In the genomic region with DNA sequence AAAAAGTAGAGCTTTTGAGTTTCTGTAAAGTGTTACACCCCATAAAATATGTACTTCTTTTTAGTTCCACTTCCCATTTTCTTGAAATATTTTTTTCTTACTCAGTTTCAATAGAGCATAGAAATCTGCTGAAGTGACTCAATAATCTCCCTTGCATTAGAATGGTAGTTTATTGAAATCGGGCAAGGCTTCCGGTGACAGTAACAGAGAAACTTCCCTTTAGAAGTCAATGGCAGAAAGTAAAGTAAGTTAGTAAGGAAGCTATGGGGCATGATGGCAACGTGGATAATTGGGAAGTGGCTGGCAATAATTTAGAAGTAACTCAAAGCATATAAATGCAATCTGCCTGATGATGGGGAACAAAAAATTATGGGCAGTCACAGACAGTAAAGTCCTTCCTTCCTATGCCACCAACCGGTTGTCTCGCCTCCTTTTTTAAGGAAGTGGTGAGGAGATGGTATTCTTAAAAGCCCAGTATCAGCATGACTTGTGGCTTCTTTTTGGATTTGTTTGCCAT, we compare ENCODE assay signal across 10 cellular contexts. TPM values are rescaled to one million over a fixed set of nuclear protein-coding genes. Genes with fewer than 3 reads are reported as not detected.
A peak's percentile ranks its signal among the peaks of the same experiment; 100 is the strongest.
DNase-seq lines count a peak whose midpoint lies in the region; ATAC-seq and TF ChIP-seq lines count a peak whose summit lies in the region.
"Had no signal": no experiment of that assay in that cellular context is flagged by ENCODE, and none has a peak within 500 bp of the region (broad histone marks: within the 10 kb centered on the region; RNA-seq: fewer than 3 reads in every experiment).

No MANE protein-coding gene starts in this region.

- H3K27me3 Mint-ChIP-seq in activated T-cell treated with anti-CD3 and anti-CD28 coated beads, Interleukin-2, amount 50 U/mL, for 24 hours: peaks cover 30% of the 10 kb centered on the region

- H3K36me3 Mint-ChIP-seq in activated T-cell treated with anti-CD3 and anti-CD28 coated beads, Interleukin-2, amount 50 U/mL, for 24 hours (ENCODE audit: low read depth): no peaks in the 10 kb centered on the region

- H3K4me3 ChIP-seq in HL-60 (replicated peaks; ENCODE audit: insufficient read depth, low read length) (no peak overlapping the region), left lung (no peak overlapping the region)
- H3K4me3 ChIP-seq: right lobe of liver, tibial artery had no signal

- peaks cover 26% of the 10 kb centered on the region for H3K4me1 Mint-ChIP-seq in activated T-cell treated with anti-CD3 and anti-CD28 coated beads, Interleukin-2, amount 50 U/mL, for 24 hours (ENCODE audit: low read depth)

- H3K9me3 ChIP-seq in left lung: no peaks in the 10 kb centered on the region
- H3K9me3 ChIP-seq: right lobe of liver, tibial artery had no signal

- TF ChIP-seq CTCF in HL-60 (IDR thresholded peaks at IDR 0.05; ENCODE audit: insufficient read depth, low read length) (no peak), left lung (IDR thresholded peaks at IDR 0.05) (no peak)

- peak in 1 of 2 experiments; percentile 78 for DNase-seq in HL-60 (ENCODE audit: low read depth in 1 of 2, low spot score in 1 of 2)
- DNase-seq in left lung: no peak
- no peak for DNase-seq in activated T-cell treated with anti-CD3 and anti-CD28 coated beads, Interleukin-2, amount 50 U/mL, for 24 hours
- no peak for DNase-seq in DMS79 (lab: John Stamatoyannopoulos, UW)
- DNase-seq in effector CD8-positive, alpha-beta T cell (lab: John Stamatoyannopoulos, UW): no peak
- DNase-seq in NCI-H1417 (lab: John Stamatoyannopoulos, UW): no peak
- DNase-seq: right lobe of liver, tibial artery had no signal

- H3K9me3 Mint-ChIP-seq in activated T-cell treated with anti-CD3 and anti-CD28 coated beads, Interleukin-2, amount 50 U/mL, for 24 hours: no peaks in the 10 kb centered on the region

- H3K27me3 ChIP-seq in HL-60 (ENCODE audit: insufficient read depth, poor library complexity, severe bottlenecking) (no peaks in the 10 kb centered on the region), left lung (no peaks in the 10 kb centered on the region)
- H3K27me3 ChIP-seq: tibial artery had no signal

- H3K4me3 Mint-ChIP-seq in activated T-cell treated with anti-CD3 and anti-CD28 coated beads, Interleukin-2, amount 50 U/mL, for 24 hours: no peak overlapping the region

- no peaks in the 10 kb centered on the region for H3K36me3 ChIP-seq in left lung
- H3K36me3 ChIP-seq: right lobe of liver, tibial artery had no signal

- H3K4me1 ChIP-seq in left lung: peaks cover 0 to 9% of the 10 kb centered on the region in 2 donors
- H3K4me1 ChIP-seq: right lobe of liver, tibial artery had no signal

- H3K27ac Mint-ChIP-seq in activated T-cell treated with anti-CD3 and anti-CD28 coated beads, Interleukin-2, amount 50 U/mL, for 24 hours: no peak overlapping the region

- peak; percentile 62 for ATAC-seq in GM18861 (IDR thresholded peaks at IDR 0.05; ENCODE audit: unreplicated experiment)
- ATAC-seq in GM21825 (IDR thresholded peaks at IDR 0.05; ENCODE audit: unreplicated experiment): peak; percentile 60
- ATAC-seq in left lung: peak; percentile 39

- peak overlapping the region; percentile 94 for H3K27ac ChIP-seq in HL-60 (replicated peaks)
- H3K27ac ChIP-seq in left lung: peak overlapping the region in 1 of 2 donors; percentile 88
- H3K27ac ChIP-seq: right lobe of liver, tibial artery had no signal

- intact Hi-C loops in left lung (cut with DNase I): no loop called here

RNA-seq across cellular contexts. Expression of gene CYBB, which starts 7.6 kb away (rescaled TPM):
- 100 to 1,000 TPM; 142 to 255 TPM for total RNA-seq in left lung

RNA-seq across cellular contexts. Expression of gene DYNLT3, which starts 60.0 kb away (rescaled TPM):
- total RNA-seq in left lung: 10 to 100 TPM; 25.9 to 26.4 TPM
